16 cellular contexts compared by ENCODE assay signal in the genomic region with DNA sequence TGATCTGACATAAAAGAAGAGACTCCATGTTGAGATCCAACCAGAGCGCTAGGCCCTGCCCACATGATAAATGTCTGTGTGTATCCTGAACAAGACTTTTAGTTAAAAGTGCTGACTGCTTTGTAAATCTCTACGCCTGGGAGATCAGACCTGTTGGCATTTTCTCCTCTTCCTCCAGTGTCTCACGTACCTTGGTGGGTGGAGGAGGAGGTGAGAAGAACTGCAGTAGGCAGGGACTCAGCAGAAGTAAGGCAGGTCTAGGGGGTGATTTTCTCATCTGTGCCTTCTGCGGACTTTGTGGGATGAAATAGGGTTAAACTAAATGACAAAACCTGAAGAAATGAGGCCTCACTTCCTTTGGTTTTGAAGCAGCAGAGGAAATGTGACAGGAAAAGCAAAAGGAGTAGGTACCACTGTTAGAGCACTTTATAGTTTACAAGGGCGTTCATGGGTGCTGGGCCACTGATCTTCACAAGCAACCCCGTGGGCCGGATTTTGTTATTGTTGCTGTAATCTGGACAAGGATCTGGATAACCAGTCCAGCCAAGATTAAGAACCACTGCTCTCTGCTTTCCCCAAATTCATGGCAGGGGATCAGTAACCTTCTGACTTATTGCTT. TPM values are rescaled to one million over a fixed set of nuclear protein-coding genes. Genes with fewer than 3 reads are reported as not detected.
DNase-seq lines count a peak whose midpoint lies in the region; ATAC-seq, FAIRE-seq and TF ChIP-seq lines count a peak whose summit lies in the region.
"Had no signal": no experiment of that assay in that cellular context is flagged by ENCODE, and none has a peak within 500 bp of the region (broad histone marks: within the 10 kb centered on the region; RNA-seq: fewer than 3 reads in every experiment).

No MANE protein-coding gene starts in this region.

- no peak overlapping the region for H3K27ac ChIP-seq in A549
- H3K27ac ChIP-seq in DND-41 (ENCODE audit: low read length), result peak overlapping the region; percentile 51
- H3K27ac ChIP-seq in spleen, result no peak overlapping the region
- no peak overlapping the region for H3K27ac ChIP-seq in uterus

- intact Hi-C loops in spleen (cut with DNase I; ENCODE audit: low total_unique reads) (no loop called here), Calu3 (cut with micrococcal nuclease; ENCODE audit: unreplicated experiment) (loop anchor here (10.0 kb wide), 1 partner anchor 287 kb away; no protein-coding TSS in a partner anchor), uterus (cut with DNase I; ENCODE audit: low total_unique reads) (no loop called here)

- no peak for DNase-seq in A549 (ENCODE audit: low read depth in 1 of 2, low spot score in 1 of 2)
- DNase-seq in DND-41, result peak; percentile 64
- DNase-seq in activated T-cell treated with anti-CD3 and anti-CD28 coated beads, Interleukin-2, amount 50 U/mL, for 48 hours, result peak; percentile 43 to 50
- peak; percentile 33 for DNase-seq in left kidney (ENCODE audit: low read depth, low spot score)
- DNase-seq in spleen, result no peak
- no peak for DNase-seq in Calu3
- no peak for DNase-seq in uterus
- DNase-seq: NCI-H2081, RPMI8226 had no signal

- ATAC-seq in A549 (no peak), DND-41 (ENCODE audit: insufficient read depth, low read depth) (peak; percentile 93), HG03108 (IDR thresholded peaks at IDR 0.05; ENCODE audit: unreplicated experiment) (no peak)

- H3K36me3 ChIP-seq in DND-41 (ENCODE audit: insufficient read depth, low read length) (no peaks in the 10 kb centered on the region), spleen (peaks cover 0 to 5% (median 0%) of the 10 kb centered on the region in 6 donors), uterus (no peaks in the 10 kb centered on the region)

- no TSS peak for BruUV-seq in Calu3 (replicated peaks; lab: Mats Ljungman, UMichigan)

- H3K27me3 ChIP-seq in DND-41 (ENCODE audit: insufficient read depth, low read length, poor library complexity) (no peaks in the 10 kb centered on the region), spleen (replicated peaks in 1 of 7) (no peaks in the 10 kb centered on the region), uterus (no peaks in the 10 kb centered on the region)

- H3K4me3 ChIP-seq in A549 (no peak overlapping the region), DND-41 (ENCODE audit: low read depth in 1 of 2, low read length in 2 of 2) (no peak overlapping the region), spleen (no peak overlapping the region), uterus (no peak overlapping the region)

- no peak overlapping the region for H3K9ac ChIP-seq in DND-41 (ENCODE audit: low read depth, low read length)

- H3K79me2 ChIP-seq in DND-41 (ENCODE audit: insufficient read depth, low read length), result no peaks in the 10 kb centered on the region

- TF ChIP-seq RAD21 in A549 (conservative IDR thresholded peaks at IDR 0.05 in 1 of 2, IDR thresholded peaks at IDR 0.05 in 1 of 2), result no peak

- H3K36me3 Mint-ChIP-seq in Calu3 (ENCODE audit: insufficient read depth, unreplicated experiment), result no peaks in the 10 kb centered on the region

- no peaks in the 10 kb centered on the region for H4K20me1 ChIP-seq in DND-41 (ENCODE audit: insufficient read depth, low read length)

- peak overlapping the region; percentile 26; the same call in 1 of the 2 replicates for H2AFZ ChIP-seq in DND-41 (ENCODE audit: low read depth, low read length)

- no peak for TF ChIP-seq EP300 in A549 (IDR thresholded peaks at IDR 0.05)

- no peaks in the 10 kb centered on the region for H3K27me3 Mint-ChIP-seq in Calu3 (ENCODE audit: unreplicated experiment)
- H3K27me3 Mint-ChIP-seq: central memory CD8-positive, alpha-beta T cell had no signal

- TF ChIP-seq POLR2A in A549 (IDR thresholded peaks at IDR 0.05; ENCODE audit: low read length) (no peak), spleen (IDR thresholded peaks at IDR 0.05) (no peak), uterus (IDR thresholded peaks at IDR 0.05) (no peak)

- POLR2A ChIA-PET in A549 (lab: Yijun Ruan, JAX), result no interaction called here

- H3K9me3 ChIP-seq in A549 (no peaks in the 10 kb centered on the region), DND-41 (ENCODE audit: insufficient read depth, low read length, severe bottlenecking) (no peaks in the 10 kb centered on the region), spleen (no peaks in the 10 kb centered on the region), uterus (no peaks in the 10 kb centered on the region)

- no peak overlapping the region for H3K27ac Mint-ChIP-seq in Calu3 (ENCODE audit: unreplicated experiment)

- 88% methylated on average over 7 of the region's 7 CpGs for WGBS in A549 (ENCODE audit: missing lambda C conversion rate)
- 53 to 67% (median 58%) methylated on average over 7 of the region's 7 CpGs for WGBS in spleen, 5 donors

- peaks cover 20% of the 10 kb centered on the region for H3K4me1 ChIP-seq in A549
- peaks cover 27% of the 10 kb centered on the region for H3K4me1 ChIP-seq in DND-41 (ENCODE audit: insufficient read depth, low read length)
- H3K4me1 ChIP-seq in spleen, result peaks cover 0 to 29% (median 0%) of the 10 kb centered on the region in 6 donors
- no peaks in the 10 kb centered on the region for H3K4me1 ChIP-seq in uterus

- H3K4me3 Mint-ChIP-seq in Calu3 (ENCODE audit: low read depth, unreplicated experiment), result no peak overlapping the region
- H3K4me3 Mint-ChIP-seq: central memory CD8-positive, alpha-beta T cell had no signal

- H3K9me3 Mint-ChIP-seq in Calu3 (ENCODE audit: low read depth, unreplicated experiment), result no peaks in the 10 kb centered on the region
- H3K9me3 Mint-ChIP-seq: central memory CD8-positive, alpha-beta T cell had no signal

- H3K4me1 Mint-ChIP-seq in Calu3 (ENCODE audit: low read depth, unreplicated experiment), result no peaks in the 10 kb centered on the region

- H3K4me2 ChIP-seq in A549, result no peak overlapping the region
- no peak overlapping the region for H3K4me2 ChIP-seq in DND-41 (ENCODE audit: insufficient read depth, low read length)

- CTCF ChIA-PET in A549 (lab: Yijun Ruan, JAX) (no interaction called here), Calu3 (lab: Charles Lee) (no interaction called here)

- no peak for FAIRE-seq in A549 (lab: Jason Lieb, UNC)

- TF ChIP-seq CTCF in A549 (IDR thresholded peaks at IDR 0.05), result no peak
- no peak for TF ChIP-seq CTCF in DND-41 (IDR thresholded peaks at IDR 0.05; ENCODE audit: borderline replicate concordance, extremely low read depth, low read length, poor library complexity, severe bottlenecking)
- no peak for TF ChIP-seq CTCF in spleen (IDR thresholded peaks at IDR 0.05 in 8 of 11, conservative IDR thresholded peaks at IDR 0.05 in 3 of 11)
- TF ChIP-seq CTCF in Calu3 (IDR thresholded peaks at IDR 0.05; ENCODE audit: unreplicated experiment), result no peak
- TF ChIP-seq CTCF in uterus (IDR thresholded peaks at IDR 0.05), result no peak

TF ChIP-seq in A549, 52 proteins besides CTCF, POLR2A, EP300 and RAD21:
- peak; percentile 13 for TF ChIP-seq MAFK (IDR thresholded peaks at IDR 0.05; ENCODE audit: partially characterized antibody)
- no peak for TF ChIP-seq HDAC2 (IDR thresholded peaks at IDR 0.05)
- TF ChIP-seq MAZ (IDR thresholded peaks at IDR 0.05; ENCODE audit: borderline replicate concordance, low read depth, low read length), result no peak
- TF ChIP-seq FOXS1 (CRISPR knock-in tag; IDR thresholded peaks at IDR 0.05), result no peak
- TF ChIP-seq HEYL (CRISPR knock-in tag; IDR thresholded peaks at IDR 0.05), result no peak
- no peak for TF ChIP-seq EHF (CRISPR knock-in tag; IDR thresholded peaks at IDR 0.05)
- TF ChIP-seq HOXB5 (CRISPR knock-in tag; IDR thresholded peaks at IDR 0.05), result no peak
- TF ChIP-seq TP53 (CRISPR knock-in tag; IDR thresholded peaks at IDR 0.05), result no peak
- no peak for TF ChIP-seq JUN (IDR thresholded peaks at IDR 0.05)

RNA-seq across cellular contexts. Expression of gene PLET1, which starts 36.7 kb away (rescaled TPM):
- polyA plus RNA-seq in A549 (2011; rRNA removed) (not detected in 2 replicates), A549 (2017; fragmentation: RNase III; extraction: RNeasy Plus Mini Kit Qiagen cat#74134 plus additional on column Dnase treatment) (not detected in 3 replicates), spleen (not detected)
- not detected in 2 replicates for polyA plus RNA-seq in A549 (2012; cell fraction: cytosol; rRNA removed)
- polyA plus RNA-seq in A549 (2012; cell fraction: nucleus; rRNA removed), result not detected in 2 replicates
- polyA minus RNA-seq in A549 (2011; rRNA and poly(A)+ RNA removed), result 0.17 TPM in 1 of 2 replicates, not detected in the other
- total RNA-seq in spleen (not detected), Calu3 (2022) (not detected in 2 replicates), uterus (not detected)
- total RNA-seq: liver, MCF 10A, myocyte, pulmonary artery endothelial cell, urinary bladder had no signal
- polyA plus RNA-seq: liver, urinary bladder had no signal

Comparison
In these comparisons a context has a peak if more than half of its experiments do, and no peak if none do; other contexts are left out.
1. DNase-seq: peak in DND-41 (single experiment), activated T-cell treated with anti-CD3 and anti-CD28 coated beads, Interleukin-2, amount 50 U/mL, for 48 hours (2 of 2) and left kidney (single experiment); none in A549 (0 of 2), spleen (single experiment), Calu3 (single experiment) and uterus (0 of 2).